In genomic region chr9:74205071-74205470, GRCh38 we compare ENCODE assay signal across 23 cellular contexts.
A peak's percentile ranks its signal among the peaks of the same experiment; 100 is the strongest.
DNase-seq lines count a peak whose midpoint lies in the region; ATAC-seq and TF ChIP-seq lines count a peak whose summit lies in the region.
"Had no signal": no experiment of that assay in that cellular context is flagged by ENCODE, and none has a peak within 500 bp of the region (broad histone marks: within the 10 kb centered on the region; RNA-seq: fewer than 3 reads in every experiment).

No MANE protein-coding gene starts in this region.

- CTCF ChIA-PET in MCF 10A (lab: Yijun Ruan, JAX), result interaction anchor here (0.7 kb wide), 1 partner anchor 177 kb away, joined by 3 read pairs; no protein-coding TSS in a partner anchor
- CTCF ChIA-PET in mammary epithelial cell (lab: Charles Lee; ENCODE audit: low non-redundant PET), result no interaction called here

- H3K36me3 Mint-ChIP-seq in MCF 10A (ENCODE audit: insufficient read depth, unreplicated experiment), result no peaks in the 10 kb centered on the region
- H3K36me3 Mint-ChIP-seq in natural killer cell, result no peaks in the 10 kb centered on the region
- H3K36me3 Mint-ChIP-seq: CD8-positive, alpha-beta T cell had no signal

- H3K18ac ChIP-seq in mesendoderm (ENCODE audit: low read length), result no peak overlapping the region

- H3K79me2 ChIP-seq in mammary epithelial cell (ENCODE audit: insufficient read depth, low read length) (no peaks in the 10 kb centered on the region), mesendoderm (ENCODE audit: control insufficient read depth, insufficient read depth, low read length) (no peaks in the 10 kb centered on the region)

- TF ChIP-seq CTCF in MCF 10A (IDR thresholded peaks at IDR 0.05; ENCODE audit: unreplicated experiment), result no peak
- no peak for TF ChIP-seq CTCF in mammary epithelial cell (conservative IDR thresholded peaks at IDR 0.05 in 1 of 2, IDR thresholded peaks at IDR 0.05 in 1 of 2; ENCODE audit: extremely low read depth in 1 of 2, insufficient read depth in 1 of 2, low read depth in 1 of 2, low read length in 2 of 2)
- peak in 1 of 3 experiments; percentile 17 for TF ChIP-seq CTCF in testis (IDR thresholded peaks at IDR 0.05)
- no peak for TF ChIP-seq CTCF in natural killer cell (IDR thresholded peaks at IDR 0.05)
- TF ChIP-seq CTCF in upper lobe of left lung (IDR thresholded peaks at IDR 0.05), result no peak

- no peak overlapping the region for H2BK15ac ChIP-seq in mesendoderm (replicated peaks; ENCODE audit: low read depth)

- ATAC-seq in natural killer cell, result no peak
- ATAC-seq in upper lobe of left lung (ENCODE audit: low FRiP score in 2 of 2), result no peak
- ATAC-seq: A549; CD8-positive, alpha-beta T cell had no signal

- H3K4me3 Mint-ChIP-seq in MCF 10A (ENCODE audit: unreplicated experiment), result no peak overlapping the region
- H3K4me3 Mint-ChIP-seq in natural killer cell, result no peak overlapping the region
- H3K4me3 Mint-ChIP-seq: CD8-positive, alpha-beta T cell had no signal

- no peak overlapping the region for H2BK120ac ChIP-seq in mesendoderm (ENCODE audit: low read depth, low read length)

- H3K27ac ChIP-seq in mammary epithelial cell (ENCODE audit: insufficient read depth, low read depth, low read length), result no peak overlapping the region
- H3K27ac ChIP-seq in mesendoderm (ENCODE audit: low read depth, low read length), result no peak overlapping the region
- no peak overlapping the region for H3K27ac ChIP-seq in testis
- H3K27ac ChIP-seq in upper lobe of left lung, result no peak overlapping the region
- H3K27ac ChIP-seq: A549, C4-2B, PC-9 had no signal

- WGBS in mammary epithelial cell (ENCODE audit: low coverage, missing lambda C conversion rate), result 72% methylated on average over 4 of the region's 4 CpGs
- no CpG with 5 or more reads among the region's 4 CpGs for WGBS in mesendoderm (ENCODE audit: extremely low coverage, insufficient coverage, low lambda C conversion rate)
- WGBS in testis, 2 donors, result 45 to 50% methylated on average over 4 of the region's 4 CpGs
- 78 to 80% methylated on average over 4 of the region's 4 CpGs for WGBS in upper lobe of left lung, 2 donors

- dilution Hi-C loops in mammary epithelial cell (cut with HindIII; ENCODE audit: low sequenced_read_pairs), result no loop called here

- H4K20me1 ChIP-seq in mammary epithelial cell (ENCODE audit: insufficient read depth, low read length), result no peaks in the 10 kb centered on the region

- no peak overlapping the region for H4K5ac ChIP-seq in mesendoderm (ENCODE audit: low read length)

- no peak overlapping the region for H4K8ac ChIP-seq in mesendoderm (ENCODE audit: low read depth, low read length)

- H3K9me3 Mint-ChIP-seq in MCF 10A (ENCODE audit: unreplicated experiment) (peaks cover 8% of the 10 kb centered on the region), natural killer cell (peaks cover 0 to 3% of the 10 kb centered on the region in 2 donors)
- H3K9me3 Mint-ChIP-seq: CD8-positive, alpha-beta T cell had no signal

- H2AK5ac ChIP-seq in mesendoderm (ENCODE audit: low read length), result no peak overlapping the region

- no TSS peak for BruUV-seq in MCF 10A (replicated peaks; lab: Mats Ljungman, UMichigan)
- BruUV-seq in mammary epithelial cell (replicated peaks; lab: Mats Ljungman, UMichigan), result no TSS peak

- H3K56ac ChIP-seq in mesendoderm (ENCODE audit: low read length), result no peak overlapping the region

- in situ Hi-C loops in mammary epithelial cell (cut with MboI; ENCODE audit: low sequenced_read_pairs in 2 of 2), result no loop called here

- TF ChIP-seq EP300 in upper lobe of left lung (IDR thresholded peaks at IDR 0.05), result no peak

- H3K9me3 ChIP-seq in mammary epithelial cell (replicated peaks; ENCODE audit: insufficient read depth, low read length) (no peaks in the 10 kb centered on the region), testis (no peaks in the 10 kb centered on the region), upper lobe of left lung (no peaks in the 10 kb centered on the region)
- H3K9me3 ChIP-seq: A549, Caco-2 had no signal

- H2BK5ac ChIP-seq in mesendoderm (ENCODE audit: low read length), result no peak overlapping the region

- DNase-seq in MCF 10A (ENCODE audit: unreplicated experiment) (peak; percentile 5), mammary epithelial cell (no peak), OCI-M1 (lab: John Stamatoyannopoulos, UW) (peak; percentile 19), mesendoderm (peak; percentile 27), testis (peak; percentile 84), natural killer cell (no peak), upper lobe of left lung (no peak)
- DNase-seq: Caco-2; CD8-positive, alpha-beta T cell; KBM-7; MM.1S; NCI-H1694; NCI-H2029 treated with DMSO at 0.1 percent for 48 hours; NCI-H2171 treated with DMSO at 0.1 percent for 48 hours; NCI-H345; NCI-H524; NCI-H748 treated with DMSO at 0.1 percent for 48 hours; NK-92 treated with Interleukin-12 subunit alpha and Interleukin-12 subunit beta, amount 100 ng/mL, for 24 hours; PC-9; Right ventricle myocardium superior; T-helper 1 cell had no signal

- no peak overlapping the region for H3K23ac ChIP-seq in mesendoderm (ENCODE audit: low read length)

- intact Hi-C loops in MCF 10A (cut with micrococcal nuclease), result no loop called here
- intact Hi-C loops in mammary epithelial cell (cut with micrococcal nuclease), result no loop called here
- intact Hi-C loops in testis (cut with DNase I; ENCODE audit: low total_unique reads), result no loop called here
- intact Hi-C loops in natural killer cell (cut with micrococcal nuclease), result no loop called here

- H3K4me2 ChIP-seq in mammary epithelial cell (ENCODE audit: insufficient read depth, low read depth, low read length), result no peak overlapping the region
- H3K4me2 ChIP-seq in mesendoderm (ENCODE audit: low read length), result no peak overlapping the region
- H3K4me2 ChIP-seq: A549, PC-9 had no signal

- no peak overlapping the region for H3K4me3 ChIP-seq in mammary epithelial cell (replicated peaks in 1 of 3; ENCODE audit: insufficient read depth in 1 of 3, low read depth in 2 of 3, low read length in 3 of 3)
- no peak overlapping the region for H3K4me3 ChIP-seq in mesendoderm (ENCODE audit: low read length)
- H3K4me3 ChIP-seq in testis, result no peak overlapping the region
- H3K4me3 ChIP-seq in upper lobe of left lung, result no peak overlapping the region
- H3K4me3 ChIP-seq: A549, PC-9 had no signal

- H3K27me3 Mint-ChIP-seq in MCF 10A (ENCODE audit: insufficient read depth, unreplicated experiment) (no peaks in the 10 kb centered on the region), natural killer cell (ENCODE audit: low read depth in 2 of 2) (no peaks in the 10 kb centered on the region)

- H3K36me3 ChIP-seq in mammary epithelial cell (ENCODE audit: insufficient read depth, low read length), result no peaks in the 10 kb centered on the region
- no peaks in the 10 kb centered on the region for H3K36me3 ChIP-seq in mesendoderm (ENCODE audit: control insufficient read depth, insufficient read depth, low read length)
- H3K36me3 ChIP-seq in testis (ENCODE audit: low read depth, missing control alignments), result no peaks in the 10 kb centered on the region
- no peaks in the 10 kb centered on the region for H3K36me3 ChIP-seq in upper lobe of left lung

- H3K27me3 ChIP-seq in mammary epithelial cell (ENCODE audit: insufficient read depth, low read length) (peaks cover 1% of the 10 kb centered on the region), mesendoderm (ENCODE audit: insufficient read depth, low read length, poor library complexity) (no peaks in the 10 kb centered on the region), testis (no peaks in the 10 kb centered on the region), upper lobe of left lung (no peaks in the 10 kb centered on the region)

- H2AFZ ChIP-seq in mammary epithelial cell (ENCODE audit: low read depth, low read length), result no peak overlapping the region
- H2AFZ ChIP-seq: PC-9 had no signal

- H3K9ac ChIP-seq in mammary epithelial cell (ENCODE audit: insufficient read depth, low read length) (no peak overlapping the region), mesendoderm (ENCODE audit: low read length) (no peak overlapping the region)

- H3K4me1 ChIP-seq in mammary epithelial cell (ENCODE audit: insufficient read depth, low read length), result no peaks in the 10 kb centered on the region
- no peaks in the 10 kb centered on the region for H3K4me1 ChIP-seq in mesendoderm (ENCODE audit: control insufficient read depth, low read depth, low read length)
- H3K4me1 ChIP-seq in testis, result no peaks in the 10 kb centered on the region
- no peaks in the 10 kb centered on the region for H3K4me1 ChIP-seq in upper lobe of left lung
- H3K4me1 ChIP-seq: A549, Caco-2 had no signal

- H3K4ac ChIP-seq in mesendoderm (ENCODE audit: low read depth, low read length), result no peak overlapping the region

- H3K27ac Mint-ChIP-seq in MCF 10A (ENCODE audit: low read depth, unreplicated experiment) (no peak overlapping the region), natural killer cell (no peak overlapping the region)
- H3K27ac Mint-ChIP-seq: CD8-positive, alpha-beta T cell had no signal

- POLR2A ChIA-PET in MCF 10A (lab: Yijun Ruan, JAX), result interaction anchor here (0.5 kb wide), 1 partner anchor 194 kb away, joined by 3 read pairs; no protein-coding TSS in a partner anchor

- H3K4me1 Mint-ChIP-seq in MCF 10A (ENCODE audit: insufficient read depth, unreplicated experiment), result no peaks in the 10 kb centered on the region
- H3K4me1 Mint-ChIP-seq in natural killer cell, result no peaks in the 10 kb centered on the region

- H3K79me1 ChIP-seq in mesendoderm (ENCODE audit: low read length), result no peaks in the 10 kb centered on the region

- TF ChIP-seq POLR2A in testis (IDR thresholded peaks at IDR 0.05), result no peak
- no peak for TF ChIP-seq POLR2A in upper lobe of left lung (IDR thresholded peaks at IDR 0.05)

Comparison
In these comparisons a context has a peak if more than half of its experiments do, and no peak if none do; other contexts are left out.
1. DNase-seq: peak in MCF 10A (single experiment), OCI-M1 (single experiment), mesendoderm (single experiment) and testis (single experiment); none in mammary epithelial cell (single experiment), natural killer cell (single experiment) and upper lobe of left lung (0 of 2).